27 cellular contexts compared by ENCODE assay signal in genomic region chr4:151420408-151420807, GRCh38. TPM values are rescaled to one million over a fixed set of nuclear protein-coding genes. Genes with fewer than 3 reads are reported as not detected.
DNase-seq lines count a peak whose midpoint lies in the region; ATAC-seq and TF ChIP-seq lines count a peak whose summit lies in the region.
"Had no signal": no experiment of that assay in that cellular context is flagged by ENCODE, and none has a peak within 500 bp of the region (broad histone marks: within the 10 kb centered on the region; RNA-seq: fewer than 3 reads in every experiment).

No MANE protein-coding gene starts in this region.

- no peaks in the 10 kb centered on the region for H4K20me1 ChIP-seq in mammary epithelial cell (ENCODE audit: insufficient read depth, low read length)

- CTCF ChIA-PET in MCF 10A (lab: Yijun Ruan, JAX), result interaction anchor here (1.6 kb wide), 1 partner anchor 184 kb away, joined by 4 read pairs; no protein-coding TSS in a partner anchor
- CTCF ChIA-PET in mammary epithelial cell (lab: Charles Lee; ENCODE audit: low non-redundant PET), result no interaction called here

- peaks cover 57% of the 10 kb centered on the region for H3K79me2 ChIP-seq in mammary epithelial cell (ENCODE audit: insufficient read depth, low read length)

- no peak overlapping the region for H3K27ac ChIP-seq in breast epithelium
- H3K27ac ChIP-seq in mammary epithelial cell (ENCODE audit: insufficient read depth, low read depth, low read length), result peak overlapping the region; percentile 57
- H3K27ac ChIP-seq in gastrocnemius medialis, result peak overlapping the region; percentile 29 to 89 (median 43)
- H3K27ac ChIP-seq: epithelial cell of prostate, SJSA1, tibial artery had no signal

- TF ChIP-seq POLR2A in breast epithelium (IDR thresholded peaks at IDR 0.05) (no peak), gastrocnemius medialis (IDR thresholded peaks at IDR 0.05) (no peak)

- H3K9me3 ChIP-seq in breast epithelium (no peaks in the 10 kb centered on the region), mammary epithelial cell (replicated peaks; ENCODE audit: insufficient read depth, low read length) (no peaks in the 10 kb centered on the region), gastrocnemius medialis (no peaks in the 10 kb centered on the region)
- H3K9me3 ChIP-seq: SJSA1, tibial artery had no signal

- H3K27me3 ChIP-seq in breast epithelium, result no peaks in the 10 kb centered on the region
- H3K27me3 ChIP-seq in mammary epithelial cell (ENCODE audit: insufficient read depth, low read length), result no peaks in the 10 kb centered on the region
- no peaks in the 10 kb centered on the region for H3K27me3 ChIP-seq in gastrocnemius medialis
- H3K27me3 ChIP-seq: SJSA1, tibial artery had no signal

- no peak overlapping the region for H3K4me3 Mint-ChIP-seq in MCF 10A (ENCODE audit: unreplicated experiment)
- no peak overlapping the region for H3K4me3 Mint-ChIP-seq in activated T-helper 1 cell treated with anti-CD3 and anti-CD28 coated beads, Interleukin-12 subunit alpha, Interleukin-12 subunit beta, Interleukin-2, Interleukin-4 antibody, amounts not matched to agents 30 ng/mL and 10 ng/mL and 1 ng/mL, durations not matched to agents 14 hours and 24 hours and 36 hours
- H3K4me3 Mint-ChIP-seq: activated CD4-positive, alpha-beta T cell treated with anti-CD3 and anti-CD28 coated beads for 36 hours; activated naive CD8-positive, alpha-beta T cell treated with anti-CD3 and anti-CD28 coated beads, Interleukin-2, amount 10 ng/mL, durations not matched to agents 7 days and 5 days; CD4-positive, alpha-beta memory T cell; central memory CD8-positive, alpha-beta T cell; nephron progenitor cell had no signal

- BruUV-seq in MCF 10A (replicated peaks; lab: Mats Ljungman, UMichigan), result no TSS peak
- BruUV-seq in mammary epithelial cell (replicated peaks; lab: Mats Ljungman, UMichigan), result no TSS peak

- intact Hi-C loops in MCF 10A (cut with micrococcal nuclease), result no loop called here
- intact Hi-C loops in breast epithelium (cut with DNase I; ENCODE audit: low total_unique reads), result no loop called here
- intact Hi-C loops in mammary epithelial cell (cut with micrococcal nuclease), result no loop called here
- intact Hi-C loops in gastrocnemius medialis (cut with DNase I; ENCODE audit: low total_unique reads), result no loop called here
- intact Hi-C loops in cardiac septum (cut with DNase I), result no loop called here
- intact Hi-C loops in activated T-helper 1 cell treated with anti-CD3 and anti-CD28 coated beads, Interleukin-12 subunit alpha, Interleukin-12 subunit beta, Interleukin-2, Interleukin-4 antibody, amounts not matched to agents 30 ng/mL and 10 ng/mL and 1 ng/mL, durations not matched to agents 14 hours and 24 hours and 36 hours (cut with micrococcal nuclease), result no loop called here

- H3K27me3 Mint-ChIP-seq in MCF 10A (ENCODE audit: insufficient read depth, unreplicated experiment), result no peaks in the 10 kb centered on the region
- H3K27me3 Mint-ChIP-seq in activated T-helper 1 cell treated with anti-CD3 and anti-CD28 coated beads, Interleukin-12 subunit alpha, Interleukin-12 subunit beta, Interleukin-2, Interleukin-4 antibody, amounts not matched to agents 30 ng/mL and 10 ng/mL and 1 ng/mL, durations not matched to agents 14 hours and 24 hours and 36 hours (ENCODE audit: insufficient read depth), result peaks cover 13% of the 10 kb centered on the region

- no peak overlapping the region for H3K4me3 ChIP-seq in breast epithelium
- no peak overlapping the region for H3K4me3 ChIP-seq in mammary epithelial cell (replicated peaks in 1 of 3; ENCODE audit: insufficient read depth in 1 of 3, low read depth in 2 of 3, low read length in 3 of 3)
- no peak overlapping the region for H3K4me3 ChIP-seq in gastrocnemius medialis
- H3K4me3 ChIP-seq: lung, SJSA1, tibial artery had no signal

- no peak overlapping the region for H3K4me2 ChIP-seq in mammary epithelial cell (ENCODE audit: insufficient read depth, low read depth, low read length)

- peak in 1 of 2 donors; percentile 34 for ATAC-seq in gastrocnemius medialis
- ATAC-seq: activated CD4-positive, alpha-beta T cell treated with anti-CD3 and anti-CD28 coated beads for 36 hours had no signal

- DNase-seq in MCF 10A (ENCODE audit: unreplicated experiment) (no peak), breast epithelium (ENCODE audit: low spot score in 2 of 2) (no peak), NOMO-1 treated with DMSO at 0.1 percent for 48 hours (lab: John Stamatoyannopoulos, UW; ENCODE audit: unreplicated experiment) (peak; percentile 55), mammary epithelial cell (no peak), gastrocnemius medialis (no peak), cardiac septum (ENCODE audit: low spot score) (no peak), NCI-H2029 (lab: John Stamatoyannopoulos, UW) (no peak)
- no peak for DNase-seq in activated T-helper 1 cell treated with anti-CD3 and anti-CD28 coated beads, Interleukin-12 subunit alpha, Interleukin-12 subunit beta, Interleukin-2, Interleukin-4 antibody, amounts not matched to agents 30 ng/mL and 10 ng/mL and 1 ng/mL, durations not matched to agents 14 hours and 24 hours and 36 hours (ENCODE audit: low spot score)
- DNase-seq: activated CD4-positive, alpha-beta T cell treated with anti-CD3 and anti-CD28 coated beads for 36 hours; activated CD8-positive, alpha-beta memory T cell treated with anti-CD3 and anti-CD28 coated beads for 24 hours; activated effector memory CD4-positive, alpha-beta T cell treated with anti-CD3 and anti-CD28 coated beads, Interleukin-2, amount 50 U/mL, for 16 hours; activated naive CD8-positive, alpha-beta T cell treated with anti-CD3 and anti-CD28 coated beads, Interleukin-2, amount 10 ng/mL, durations not matched to agents 7 days and 5 days; CD4-positive, alpha-beta memory T cell; foreskin melanocyte; HCEC 1CT; KBM-7; NCI-H187; NCI-H526 treated with DMSO at 0.1 percent for 48 hours; nephron progenitor cell; small intestine; stimulated activated CD4-positive, alpha-beta T cell treated with anti-CD3 and anti-CD28 coated beads, Interleukin-1b, Interleukin-23, amount 100 ng/mL, for 48 hours; T-helper 2 cell; tibial artery had no signal

- H3K36me3 Mint-ChIP-seq in MCF 10A (ENCODE audit: insufficient read depth, unreplicated experiment), result peaks cover 6% of the 10 kb centered on the region
- H3K36me3 Mint-ChIP-seq in activated T-helper 1 cell treated with anti-CD3 and anti-CD28 coated beads, Interleukin-12 subunit alpha, Interleukin-12 subunit beta, Interleukin-2, Interleukin-4 antibody, amounts not matched to agents 30 ng/mL and 10 ng/mL and 1 ng/mL, durations not matched to agents 14 hours and 24 hours and 36 hours (ENCODE audit: low read depth), result no peaks in the 10 kb centered on the region
- H3K36me3 Mint-ChIP-seq: activated naive CD8-positive, alpha-beta T cell treated with anti-CD3 and anti-CD28 coated beads, Interleukin-2, amount 10 ng/mL, durations not matched to agents 7 days and 5 days had no signal

- H3K9me3 Mint-ChIP-seq in MCF 10A (ENCODE audit: unreplicated experiment), result peaks cover under 1% of the 10 kb centered on the region
- H3K9me3 Mint-ChIP-seq in activated T-helper 1 cell treated with anti-CD3 and anti-CD28 coated beads, Interleukin-12 subunit alpha, Interleukin-12 subunit beta, Interleukin-2, Interleukin-4 antibody, amounts not matched to agents 30 ng/mL and 10 ng/mL and 1 ng/mL, durations not matched to agents 14 hours and 24 hours and 36 hours, result peaks cover 4% of the 10 kb centered on the region
- H3K9me3 Mint-ChIP-seq: activated naive CD8-positive, alpha-beta T cell treated with anti-CD3 and anti-CD28 coated beads, Interleukin-2, amount 10 ng/mL, durations not matched to agents 7 days and 5 days; CD4-positive, alpha-beta memory T cell; central memory CD8-positive, alpha-beta T cell had no signal

- H3K27ac Mint-ChIP-seq in MCF 10A (ENCODE audit: low read depth, unreplicated experiment), result peak overlapping the region; percentile 46
- H3K27ac Mint-ChIP-seq in activated T-helper 1 cell treated with anti-CD3 and anti-CD28 coated beads, Interleukin-12 subunit alpha, Interleukin-12 subunit beta, Interleukin-2, Interleukin-4 antibody, amounts not matched to agents 30 ng/mL and 10 ng/mL and 1 ng/mL, durations not matched to agents 14 hours and 24 hours and 36 hours, result no peak overlapping the region
- H3K27ac Mint-ChIP-seq: activated CD4-positive, alpha-beta T cell treated with anti-CD3 and anti-CD28 coated beads for 36 hours; activated naive CD8-positive, alpha-beta T cell treated with anti-CD3 and anti-CD28 coated beads, Interleukin-2, amount 10 ng/mL, durations not matched to agents 7 days and 5 days; CD4-positive, alpha-beta memory T cell; nephron progenitor cell had no signal

- dilution Hi-C loops in mammary epithelial cell (cut with HindIII; ENCODE audit: low sequenced_read_pairs), result no loop called here

- no peak overlapping the region for H3K9ac ChIP-seq in mammary epithelial cell (ENCODE audit: insufficient read depth, low read length)

- H3K36me3 ChIP-seq in breast epithelium, result no peaks in the 10 kb centered on the region
- no peaks in the 10 kb centered on the region for H3K36me3 ChIP-seq in mammary epithelial cell (ENCODE audit: insufficient read depth, low read length)
- no peaks in the 10 kb centered on the region for H3K36me3 ChIP-seq in gastrocnemius medialis
- H3K36me3 ChIP-seq: SJSA1, tibial artery had no signal

- no peaks in the 10 kb centered on the region for H3K4me1 ChIP-seq in breast epithelium
- H3K4me1 ChIP-seq in mammary epithelial cell (ENCODE audit: insufficient read depth, low read length), result peaks cover 49% of the 10 kb centered on the region
- H3K4me1 ChIP-seq in gastrocnemius medialis, result peaks cover 69 to 82% of the 10 kb centered on the region in 2 donors

- TF ChIP-seq CTCF in MCF 10A (IDR thresholded peaks at IDR 0.05; ENCODE audit: unreplicated experiment) (no peak), breast epithelium (IDR thresholded peaks at IDR 0.05) (no peak), mammary epithelial cell (conservative IDR thresholded peaks at IDR 0.05 in 1 of 2, IDR thresholded peaks at IDR 0.05 in 1 of 2; ENCODE audit: extremely low read depth in 1 of 2, insufficient read depth in 1 of 2, low read depth in 1 of 2, low read length in 2 of 2) (no peak), gastrocnemius medialis (IDR thresholded peaks at IDR 0.05 in 4 of 5, conservative IDR thresholded peaks at IDR 0.05 in 1 of 5) (no peak)

- in situ Hi-C loops in mammary epithelial cell (cut with MboI; ENCODE audit: low sequenced_read_pairs in 2 of 2) (no loop called here), gastrocnemius medialis (cut with MboI; ENCODE audit: low sequenced_read_pairs in 4 of 4) (loop anchor here in 2 of 4 donors (10.0 to 25.0 kb wide), 2 partner anchors 114 to 242 kb away; no protein-coding TSS in a partner anchor)

- H2AFZ ChIP-seq in mammary epithelial cell (ENCODE audit: low read depth, low read length), result no peak overlapping the region

- POLR2A ChIA-PET in MCF 10A (lab: Yijun Ruan, JAX), result interaction anchor here (1.2 to 3.4 kb wide), 4 partner anchors 9 to 121 kb away, joined by 3 to 16 read pairs (median 8); partner anchors contain the start of gene FHIP1A

- peaks cover 54% of the 10 kb centered on the region for H3K4me1 Mint-ChIP-seq in MCF 10A (ENCODE audit: insufficient read depth, unreplicated experiment)
- H3K4me1 Mint-ChIP-seq in activated T-helper 1 cell treated with anti-CD3 and anti-CD28 coated beads, Interleukin-12 subunit alpha, Interleukin-12 subunit beta, Interleukin-2, Interleukin-4 antibody, amounts not matched to agents 30 ng/mL and 10 ng/mL and 1 ng/mL, durations not matched to agents 14 hours and 24 hours and 36 hours (ENCODE audit: low read depth), result no peaks in the 10 kb centered on the region
- H3K4me1 Mint-ChIP-seq: activated CD4-positive, alpha-beta T cell treated with anti-CD3 and anti-CD28 coated beads for 36 hours; activated naive CD8-positive, alpha-beta T cell treated with anti-CD3 and anti-CD28 coated beads, Interleukin-2, amount 10 ng/mL, durations not matched to agents 7 days and 5 days; CD4-positive, alpha-beta memory T cell; central memory CD8-positive, alpha-beta T cell had no signal

RNA-seq across cellular contexts. Expression of gene FHIP1A, which starts 11.4 kb away (rescaled TPM):
- total RNA-seq in MCF 10A (2022), result 14.8 and 19.8 TPM in 2 replicates
- 10 to 100 TPM in 2 of 3 donors, under 1 TPM in 1; 0.32 to 50.2 (median 22.3) TPM for total RNA-seq in breast epithelium
- total RNA-seq in mammary epithelial cell, result 10 to 100 TPM; 33.0 to 38.5 TPM
- 14.3 TPM for polyA plus RNA-seq in mammary epithelial cell
- 49.6 TPM for polyA minus RNA-seq in mammary epithelial cell
- 100 to 1,000 TPM in 2 of 4 donors, 10 to 100 TPM in 2; 34.7 to 143 (median 78.3) TPM for total RNA-seq in gastrocnemius medialis
- total RNA-seq in cardiac septum, result 19.5 TPM
- not detected in 2 replicates for total RNA-seq in activated T-helper 1 cell treated with anti-CD3 and anti-CD28 coated beads, Interleukin-12 subunit alpha, Interleukin-12 subunit beta, Interleukin-2, Interleukin-4 antibody, amounts not matched to agents 30 ng/mL and 10 ng/mL and 1 ng/mL, durations not matched to agents 14 hours and 24 hours and 36 hours

Comparison
In these comparisons a context has a peak if more than half of its experiments do, and no peak if none do; other contexts are left out.
1. H3K27ac ChIP-seq: peak in mammary epithelial cell (single experiment) and gastrocnemius medialis (4 of 4); none in breast epithelium (0 of 2).